Comparison of ENCODE assay signal across 27 cellular contexts in genomic region chr1:236325567-236325966, GRCh38.
"Had no signal": no experiment of that assay in that cellular context is flagged by ENCODE, and none has a peak within 500 bp of the region (broad histone marks: within the 10 kb centered on the region; RNA-seq: fewer than 3 reads in every experiment).

No MANE protein-coding gene starts in this region.

- ATAC-seq: effector memory CD8-positive, alpha-beta T cell; esophagus mucosa; gastrocnemius medialis; heart right ventricle; left cardiac atrium; left lung; left ventricle myocardium superior; lower lobe of right lung; mucosa of descending colon; naive thymus-derived CD8-positive, alpha-beta T cell had no signal

- H3K4me3 Mint-ChIP-seq: dendritic cell treated with granulocyte-macrophage colony-stimulating factor and Interleukin-4, amounts not matched to agents 40 ng/mL and 50 ng/mL, for 4 days; effector memory CD8-positive, alpha-beta T cell; endodermal cell; mesothelial cell of epicardium; naive thymus-derived CD8-positive, alpha-beta T cell had no signal

- H3K27me3 Mint-ChIP-seq: dendritic cell treated with granulocyte-macrophage colony-stimulating factor and Interleukin-4, amounts not matched to agents 40 ng/mL and 50 ng/mL, for 4 days had no signal

- DNase-seq: cortex of kidney; effector CD8-positive, alpha-beta T cell; effector memory CD8-positive, alpha-beta T cell; endodermal cell; erythroblast; esophagus squamous epithelium; foreskin fibroblast; foreskin melanocyte; gastrocnemius medialis; glutamatergic neuron; head of caudate nucleus; heart right ventricle; hippocampal formation; left cardiac atrium; left lung; left ventricle myocardium superior; lower lobe of right lung; mesenchymal stem cell; mucosa of descending colon; naive B cell; naive thymus-derived CD8-positive, alpha-beta T cell had no signal

- H3K4me1 Mint-ChIP-seq: endodermal cell; mesothelial cell of epicardium; naive B cell; naive thymus-derived CD8-positive, alpha-beta T cell had no signal

- FAIRE-seq: endometrium, keratinocyte had no signal

- H3K27ac ChIP-seq: epithelial cell of prostate, esophagus squamous epithelium, gastrocnemius medialis, heart right ventricle, left lung, lower lobe of right lung had no signal

- H3K36me3 ChIP-seq: esophagus squamous epithelium, gastrocnemius medialis, heart right ventricle, left lung, lower lobe of right lung had no signal

- H3K4me3 ChIP-seq: esophagus squamous epithelium, gastrocnemius medialis, heart right ventricle, left lung, lower lobe of right lung, mucosa of descending colon had no signal

- H3K27me3 ChIP-seq: esophagus squamous epithelium, gastrocnemius medialis, heart right ventricle, left lung had no signal

- H3K4me1 ChIP-seq: esophagus squamous epithelium, gastrocnemius medialis, heart right ventricle, left lung, lower lobe of right lung had no signal

- H3K27ac Mint-ChIP-seq: dendritic cell treated with granulocyte-macrophage colony-stimulating factor and Interleukin-4, amounts not matched to agents 40 ng/mL and 50 ng/mL, for 4 days; effector memory CD8-positive, alpha-beta T cell; endodermal cell; mesothelial cell of epicardium; naive B cell; naive thymus-derived CD8-positive, alpha-beta T cell had no signal
